21 cellular contexts compared by ENCODE assay signal in the genomic region with DNA sequence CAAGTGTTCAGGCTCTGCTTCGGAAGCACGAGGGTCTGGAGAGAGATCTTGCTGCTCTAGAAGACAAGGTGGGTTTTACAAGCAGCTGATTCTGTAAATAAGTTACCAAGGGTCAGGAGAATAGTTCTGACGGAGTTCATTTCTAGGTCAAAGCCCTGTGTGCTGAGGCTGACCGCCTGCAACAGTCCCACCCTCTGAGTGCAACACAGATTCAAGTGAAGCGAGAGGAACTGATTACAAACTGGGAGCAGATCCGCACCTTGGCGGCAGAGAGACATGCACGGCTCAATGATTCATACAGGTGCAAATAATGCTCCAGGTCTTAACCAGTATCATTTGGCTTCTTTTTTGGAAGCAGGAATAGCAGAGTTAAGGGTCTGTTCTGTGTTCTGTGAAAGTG. TPM values are rescaled to one million over a fixed set of nuclear protein-coding genes. Genes with fewer than 3 reads are reported as not detected.
DNase-seq lines count a peak whose midpoint lies in the region; ATAC-seq and TF ChIP-seq lines count a peak whose summit lies in the region.
"Had no signal": no experiment of that assay in that cellular context is flagged by ENCODE, and none has a peak within 500 bp of the region (broad histone marks: within the 10 kb centered on the region; RNA-seq: fewer than 3 reads in every experiment).

No MANE protein-coding gene starts in this region.

- no peak for TF ChIP-seq CTCF in MCF 10A (IDR thresholded peaks at IDR 0.05; ENCODE audit: unreplicated experiment)
- no peak for TF ChIP-seq CTCF in breast epithelium (IDR thresholded peaks at IDR 0.05)
- no peak for TF ChIP-seq CTCF in endodermal cell (conservative IDR thresholded peaks at IDR 0.05)
- TF ChIP-seq CTCF in nephron (IDR thresholded peaks at IDR 0.05; ENCODE audit: unreplicated experiment in 3 of 3), result no peak
- no peak for TF ChIP-seq CTCF in tibial artery (IDR thresholded peaks at IDR 0.05)

- no peaks in the 10 kb centered on the region for H3K9me3 Mint-ChIP-seq in MCF 10A (ENCODE audit: unreplicated experiment)
- H3K9me3 Mint-ChIP-seq in endodermal cell, result no peaks in the 10 kb centered on the region
- no peaks in the 10 kb centered on the region for H3K9me3 Mint-ChIP-seq in nephron
- H3K9me3 Mint-ChIP-seq in naive thymus-derived CD8-positive, alpha-beta T cell, result no peaks in the 10 kb centered on the region
- H3K9me3 Mint-ChIP-seq: CD4-positive, alpha-beta memory T cell had no signal

- 94 to 97% methylated on average over 8 of the region's 8 CpGs for WGBS in endodermal cell (ENCODE audit: insufficient coverage in 1 of 2, insufficient read length in 1 of 2), 2 experiments

- H3K9me3 ChIP-seq in breast epithelium (no peaks in the 10 kb centered on the region), endodermal cell (ENCODE audit: control insufficient read depth, low read length) (no peaks in the 10 kb centered on the region), tibial artery (no peaks in the 10 kb centered on the region)

- H3K27me3 ChIP-seq in breast epithelium (no peaks in the 10 kb centered on the region), endodermal cell (ENCODE audit: control insufficient read depth, insufficient read depth, low read length, poor library complexity, severe bottlenecking) (no peaks in the 10 kb centered on the region), tibial artery (no peaks in the 10 kb centered on the region)

- no peak overlapping the region for H3K27ac Mint-ChIP-seq in MCF 10A (ENCODE audit: low read depth, unreplicated experiment)
- peak overlapping the region; percentile 58 for H3K27ac Mint-ChIP-seq in endodermal cell
- peak overlapping the region in 2 of 3 experiments; percentile 86 to 92 for H3K27ac Mint-ChIP-seq in nephron
- peak overlapping the region in 3 of 10 donors; percentile 21 to 80 (median 72) for H3K27ac Mint-ChIP-seq in naive thymus-derived CD8-positive, alpha-beta T cell

- POLR2A ChIA-PET in MCF 10A (lab: Yijun Ruan, JAX), result interaction anchor here (0.6 to 1.0 kb wide), 2 partner anchors 34 to 302 kb away, joined by 3 read pairs; no protein-coding TSS in a partner anchor
- POLR2A ChIA-PET in naive thymus-derived CD8-positive, alpha-beta T cell (lab: Charles Lee), result no interaction called here

- H3K36me3 ChIP-seq in breast epithelium (peaks cover 35% of the 10 kb centered on the region), endodermal cell (ENCODE audit: control insufficient read depth, insufficient read depth, low read length) (peaks cover 92% of the 10 kb centered on the region), tibial artery (peaks cover 69 to 95% (median 90%) of the 10 kb centered on the region in 3 donors)

- H3K4me1 ChIP-seq in breast epithelium (no peaks in the 10 kb centered on the region), endodermal cell (ENCODE audit: control insufficient read depth, insufficient read depth, low read length) (no peaks in the 10 kb centered on the region), tibial artery (peaks cover 0 to 21% (median 10%) of the 10 kb centered on the region in 4 donors)

- peaks cover 95% of the 10 kb centered on the region for H3K36me3 Mint-ChIP-seq in MCF 10A (ENCODE audit: insufficient read depth, unreplicated experiment)
- peaks cover 89% of the 10 kb centered on the region for H3K36me3 Mint-ChIP-seq in endodermal cell (ENCODE audit: low read depth)
- H3K36me3 Mint-ChIP-seq in nephron (ENCODE audit: low read depth), result peaks cover 87% of the 10 kb centered on the region
- H3K36me3 Mint-ChIP-seq in naive thymus-derived CD8-positive, alpha-beta T cell, result peaks cover 0 to 95% (median 17%) of the 10 kb centered on the region in 3 donors

- no peak for TF ChIP-seq POLR2A in breast epithelium (IDR thresholded peaks at IDR 0.05)

- H3K9ac ChIP-seq in endodermal cell (ENCODE audit: extremely low read depth, low read length, poor library complexity, severe bottlenecking), result no peak overlapping the region

- DNase-seq in MCF 10A (ENCODE audit: unreplicated experiment), result no peak
- DNase-seq in breast epithelium (ENCODE audit: low spot score in 2 of 2), result no peak
- no peak for DNase-seq in endodermal cell
- DNase-seq in naive thymus-derived CD8-positive, alpha-beta T cell, result no peak
- no peak for DNase-seq in NCI-H82 treated with DMSO at 0.1 percent for 48 hours (lab: John Stamatoyannopoulos, UW; ENCODE audit: unreplicated experiment)
- DNase-seq in AML-193 (lab: John Stamatoyannopoulos, UW), result no peak
- no peak for DNase-seq in tibial artery
- DNase-seq: 8988T; CD4-positive, alpha-beta memory T cell; DMS53; EL; KG1; NCI-H1417 treated with DMSO at 0.1 percent for 48 hours; NCI-H187 treated with DMSO at 0.1 percent for 48 hours; NCI-H2227 treated with DMSO at 0.1 percent for 48 hours; NCI-H510A treated with DMSO at 0.1 percent for 48 hours; NCI-H774; OCI-M1; SHP77 had no signal

- intact Hi-C loops in MCF 10A (cut with micrococcal nuclease) (no loop called here), breast epithelium (cut with DNase I; ENCODE audit: low total_unique reads) (no loop called here), tibial artery (cut with DNase I; ENCODE audit: low total_unique reads) (no loop called here)

- TSS peak; percentile 26 for BruUV-seq in MCF 10A (replicated peaks; lab: Mats Ljungman, UMichigan)

- H3K27ac ChIP-seq in breast epithelium, result no peak overlapping the region
- no peak overlapping the region for H3K27ac ChIP-seq in endodermal cell (ENCODE audit: low read depth, low read length)
- no peak overlapping the region for H3K27ac ChIP-seq in tibial artery

- H3K4me1 Mint-ChIP-seq in MCF 10A (ENCODE audit: insufficient read depth, unreplicated experiment), result peaks cover 18% of the 10 kb centered on the region
- H3K4me1 Mint-ChIP-seq in endodermal cell, result no peaks in the 10 kb centered on the region
- H3K4me1 Mint-ChIP-seq in nephron, result no peaks in the 10 kb centered on the region
- H3K4me1 Mint-ChIP-seq in naive thymus-derived CD8-positive, alpha-beta T cell, result peaks cover 0 to 13% (median 7%) of the 10 kb centered on the region in 4 donors

- H3K4me3 Mint-ChIP-seq in MCF 10A (ENCODE audit: unreplicated experiment), result no peak overlapping the region
- H3K4me3 Mint-ChIP-seq in endodermal cell, result no peak overlapping the region
- H3K4me3 Mint-ChIP-seq in nephron, result no peak overlapping the region
- H3K4me3 Mint-ChIP-seq in naive thymus-derived CD8-positive, alpha-beta T cell, result no peak overlapping the region
- H3K4me3 Mint-ChIP-seq: CD4-positive, alpha-beta memory T cell had no signal

- H3K27me3 Mint-ChIP-seq in MCF 10A (ENCODE audit: insufficient read depth, unreplicated experiment), result no peaks in the 10 kb centered on the region
- H3K27me3 Mint-ChIP-seq in endodermal cell (ENCODE audit: insufficient read depth), result no peaks in the 10 kb centered on the region
- no peaks in the 10 kb centered on the region for H3K27me3 Mint-ChIP-seq in nephron (ENCODE audit: low read depth)
- H3K27me3 Mint-ChIP-seq in naive thymus-derived CD8-positive, alpha-beta T cell, result no peaks in the 10 kb centered on the region
- H3K27me3 Mint-ChIP-seq: CD4-positive, alpha-beta memory T cell had no signal

- no peak overlapping the region for H3K4me3 ChIP-seq in breast epithelium
- no peak overlapping the region for H3K4me3 ChIP-seq in endodermal cell (ENCODE audit: low read length)
- H3K4me3 ChIP-seq in tibial artery, result no peak overlapping the region
- H3K4me3 ChIP-seq: GM12878 had no signal

- CTCF ChIA-PET in MCF 10A (lab: Yijun Ruan, JAX), result no interaction called here

- ATAC-seq in naive thymus-derived CD8-positive, alpha-beta T cell, result no peak
- ATAC-seq: GM12878 had no signal

RNA-seq across cellular contexts. Expression of a gene that starts 24.8 kb away (rescaled TPM):
- total RNA-seq in MCF 10A (2022), result 254 and 280 TPM in 2 replicates
- total RNA-seq in breast epithelium, result 100 to 1,000 TPM; 217 to 264 (median 254) TPM
- 100 to 1,000 TPM; 309 to 319 TPM for total RNA-seq in endodermal cell
- polyA plus RNA-seq in endodermal cell (2013, experiment 1 of 2), result 190 TPM
- polyA plus RNA-seq in endodermal cell (2013, experiment 2 of 2), result 174 TPM
- 100 to 1,000 TPM; 395 to 402 TPM for total RNA-seq in naive thymus-derived CD8-positive, alpha-beta T cell
- 100 to 1,000 TPM in 1 of 3 donors, 10 to 100 TPM in 2; 38.2 to 117 (median 57.5) TPM for polyA plus RNA-seq in naive thymus-derived CD8-positive, alpha-beta T cell
